9 cellular contexts compared by ENCODE assay signal in the genomic region with DNA sequence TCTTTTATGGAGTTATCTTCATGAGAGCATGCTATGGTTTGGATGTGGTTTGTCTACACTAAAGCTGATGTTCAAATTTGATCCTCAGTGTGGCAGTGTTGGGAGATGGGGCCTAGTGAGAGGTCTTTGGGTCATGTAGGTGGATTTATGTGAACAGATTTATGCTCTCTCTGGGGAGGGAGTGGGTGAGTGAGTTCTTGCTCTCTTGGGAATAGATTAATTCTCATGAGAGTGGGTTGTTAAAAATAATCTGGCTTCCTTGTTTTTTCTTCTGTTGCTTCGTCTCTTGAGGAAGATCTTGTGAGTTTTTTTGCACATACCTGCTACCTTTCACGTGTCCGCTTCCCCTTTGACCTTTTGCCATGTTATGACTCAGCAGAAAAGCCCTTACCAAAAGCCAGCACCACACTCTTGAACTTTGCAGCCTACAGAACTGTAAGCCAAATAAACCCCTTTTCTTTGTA. TPM values are rescaled to one million over a fixed set of nuclear protein-coding genes. Genes with fewer than 3 reads are reported as not detected.
DNase-seq lines count a peak whose midpoint lies in the region; ATAC-seq and TF ChIP-seq lines count a peak whose summit lies in the region.
"Had no signal": no experiment of that assay in that cellular context is flagged by ENCODE, and none has a peak within 500 bp of the region (broad histone marks: within the 10 kb centered on the region; RNA-seq: fewer than 3 reads in every experiment).

No MANE protein-coding gene starts in this region.

- no TSS peak for BruUV-seq in A673 (replicated peaks; lab: Mats Ljungman, UMichigan)

- peak; percentile 51 for TF ChIP-seq CTCF in A673 (conservative IDR thresholded peaks at IDR 0.05; ENCODE audit: low read depth, low read length)
- peak; percentile 10; the same call in 1 of the 2 replicates for TF ChIP-seq CTCF in WERI-Rb-1 (IDR thresholded peaks at IDR 0.05; ENCODE audit: low read depth, low read length)
- TF ChIP-seq CTCF in upper lobe of left lung (IDR thresholded peaks at IDR 0.05): no peak

- intact Hi-C loops in A673 (cut with micrococcal nuclease; ENCODE audit: unreplicated experiment): no loop called here

- DNase-seq in A673 (ENCODE audit: low spot score) (peak; percentile 68), WERI-Rb-1 (peak; percentile 21), kidney glomerular epithelial cell (lab: John Stamatoyannopoulos, UW) (no peak), NCI-H1694 (lab: John Stamatoyannopoulos, UW) (no peak), upper lobe of left lung (no peak)
- DNase-seq: stimulated activated naive CD8-positive, alpha-beta T cell treated with anti-CD3 and anti-CD28 coated beads, Interleukin-15, amount 100 ng/mL, for 72 hours had no signal

- ATAC-seq in GM18873 (IDR thresholded peaks at IDR 0.05; ENCODE audit: low FRiP score, unreplicated experiment) (peak; percentile 54), HG03135 (IDR thresholded peaks at IDR 0.05; ENCODE audit: unreplicated experiment) (peak; percentile 62), HG03139 (IDR thresholded peaks at IDR 0.05; ENCODE audit: unreplicated experiment) (no peak), upper lobe of left lung (ENCODE audit: low FRiP score in 2 of 2) (no peak)
- ATAC-seq: stimulated activated naive CD8-positive, alpha-beta T cell treated with anti-CD3 and anti-CD28 coated beads, Interleukin-15, amount 100 ng/mL, for 72 hours had no signal

- H3K36me3 ChIP-seq in A673 (ENCODE audit: insufficient read depth, low read length, poor library complexity, severe bottlenecking) (no peaks in the 10 kb centered on the region), WERI-Rb-1 (no peaks in the 10 kb centered on the region; the same call in none of the 2 replicates), upper lobe of left lung (no peaks in the 10 kb centered on the region)

- peaks cover 41% of the 10 kb centered on the region for H3K4me1 ChIP-seq in A673 (ENCODE audit: insufficient read depth, low read length, poor library complexity, severe bottlenecking)
- H3K4me1 ChIP-seq in upper lobe of left lung: no peaks in the 10 kb centered on the region

- H3K9me3 ChIP-seq in A673 (ENCODE audit: low read depth, low read length, poor library complexity, severe bottlenecking) (no peaks in the 10 kb centered on the region), WERI-Rb-1 (ENCODE audit: severe bottlenecking) (no peaks in the 10 kb centered on the region), upper lobe of left lung (no peaks in the 10 kb centered on the region)

- POLR2A ChIA-PET in A673 (lab: Charles Lee; ENCODE audit: low non-redundant PET): interaction anchor here (0.6 kb wide), 1 partner anchor 297 kb away, joined by 4 read pairs; no protein-coding TSS in a partner anchor

- H3K27ac ChIP-seq in A673 (ENCODE audit: low read depth, low read length, poor library complexity, severe bottlenecking) (no peak overlapping the region), WERI-Rb-1 (no peak overlapping the region), upper lobe of left lung (no peak overlapping the region)

- no peak for TF ChIP-seq POLR2A in upper lobe of left lung (IDR thresholded peaks at IDR 0.05)

- TF ChIP-seq EP300 in upper lobe of left lung (IDR thresholded peaks at IDR 0.05): no peak

- 81 to 89% methylated on average over 3 of the region's 3 CpGs for WGBS in upper lobe of left lung, 2 donors

- H3K27me3 ChIP-seq in A673 (replicated peaks; ENCODE audit: insufficient read depth, low read depth, low read length, poor library complexity): no peaks in the 10 kb centered on the region
- H3K27me3 ChIP-seq in WERI-Rb-1 (ENCODE audit: insufficient read depth, low read depth, severe bottlenecking): no peaks in the 10 kb centered on the region
- H3K27me3 ChIP-seq in upper lobe of left lung: no peaks in the 10 kb centered on the region

- H3K4me3 ChIP-seq in A673 (ENCODE audit: low read depth, low read length, poor library complexity, severe bottlenecking) (no peak overlapping the region), WERI-Rb-1 (ENCODE audit: low read depth, low read length) (no peak overlapping the region), upper lobe of left lung (no peak overlapping the region)

- CTCF ChIA-PET in A673 (lab: Charles Lee): no interaction called here

RNA-seq across cellular contexts. Expression of a gene that starts 20.5 kb away (rescaled TPM):
- total RNA-seq in A673 (2021): 43.7 and 53.0 TPM in 2 replicates
- total RNA-seq in upper lobe of left lung: 10 to 100 TPM; 13.6 to 63.8 (median 39.2) TPM

RNA-seq across cellular contexts. Expression of a gene that starts 49.4 kb away (rescaled TPM):
- 222 and 247 TPM in 2 replicates for total RNA-seq in A673 (2021)
- 10 to 100 TPM; 16.8 to 68.4 (median 53.9) TPM for total RNA-seq in upper lobe of left lung

Comparison
In these comparisons a context has a peak if more than half of its experiments do, and no peak if none do; other contexts are left out.
1. DNase-seq: peak in A673 (single experiment) and WERI-Rb-1 (single experiment); none in kidney glomerular epithelial cell (single experiment), NCI-H1694 (single experiment) and upper lobe of left lung (0 of 2).
2. CTCF ChIP-seq: peak in A673 (single experiment) and WERI-Rb-1 (single experiment); none in upper lobe of left lung (0 of 6).
3. ATAC-seq: peak in GM18873 (single experiment) and HG03135 (single experiment); none in HG03139 (single experiment) and upper lobe of left lung (0 of 2).